ENCODE assay signal across 17 cellular contexts in genomic region chr6:8557019-8557748, GRCh38.
"Had no signal": no experiment of that assay in that cellular context is flagged by ENCODE, and none has a peak within 500 bp of the region (broad histone marks: within the 10 kb centered on the region; RNA-seq: fewer than 3 reads in every experiment).

No MANE protein-coding gene starts in this region.

- H3K27me3 ChIP-seq: cardiac muscle cell, right atrium auricular region, tibial artery had no signal

- H3K4me3 Mint-ChIP-seq: activated naive CD8-positive, alpha-beta T cell treated with anti-CD3 and anti-CD28 coated beads for 36 hours; immature natural killer cell; natural killer cell treated with Interleukin-12 subunit alpha and Interleukin-12 subunit beta and Interleukin-15 and Interleukin-18, amount 100 ng/mL, for 72 hours; stimulated activated naive CD8-positive, alpha-beta T cell treated with anti-CD3 and anti-CD28 coated beads, Interleukin-15, Interleukin-2, amounts not matched to agents 100 ng/mL and 50 ng/mL, for 24 hours; T-cell; T-helper 2 cell treated with Interferon-gamma antibody and Interleukin-4, amounts not matched to agents 5 μg/mL and 100 μg/mL, for 36 hours had no signal

- H3K4me1 Mint-ChIP-seq: activated naive CD8-positive, alpha-beta T cell treated with anti-CD3 and anti-CD28 coated beads for 36 hours; immature natural killer cell; T-cell had no signal

- H3K4me3 ChIP-seq: cardiac muscle cell, left ventricle myocardium inferior, psoas muscle, right atrium auricular region, tibial artery had no signal

- H3K9me3 ChIP-seq: left ventricle myocardium inferior, psoas muscle, right atrium auricular region, tibial artery had no signal

- ATAC-seq: natural killer cell treated with Interleukin-12 subunit alpha and Interleukin-12 subunit beta and Interleukin-15 and Interleukin-18, amount 100 ng/mL, for 72 hours; T-cell had no signal

- H3K4me1 ChIP-seq: left ventricle myocardium inferior, right atrium auricular region, tibial artery had no signal

- H3K36me3 Mint-ChIP-seq: activated naive CD8-positive, alpha-beta T cell treated with anti-CD3 and anti-CD28 coated beads for 36 hours; immature natural killer cell; natural killer cell treated with Interleukin-12 subunit alpha and Interleukin-12 subunit beta and Interleukin-15 and Interleukin-18, amount 100 ng/mL, for 72 hours; T-cell had no signal

- DNase-seq: activated CD4-positive, alpha-beta T cell treated with anti-CD3 and anti-CD28 coated beads, Interleukin-2, amount 50 U/mL, for 4 hours; activated naive CD4-positive, alpha-beta T cell treated with Interleukin-2 at 50 U/mL for 16 hours; activated naive CD8-positive, alpha-beta T cell treated with anti-CD3 and anti-CD28 coated beads for 36 hours; activated T-cell treated with anti-CD3 and anti-CD28 coated beads, Interleukin-2, amount 50 U/mL, for 48 hours; erythroblast; immature natural killer cell; left ventricle myocardium inferior; psoas muscle; stimulated activated CD4-positive, alpha-beta T cell treated with anti-CD3 and anti-CD28 coated beads, Interleukin-12 subunit alpha, Interleukin-12 subunit beta, amount 100 ng/mL, for 4 hours; stimulated activated CD4-positive, alpha-beta T cell treated with anti-CD3 and anti-CD28 coated beads, Interleukin-4, amount 100 ng/mL, for 4 hours; T-cell; tibial artery had no signal

- H3K9me3 Mint-ChIP-seq: activated naive CD8-positive, alpha-beta T cell treated with anti-CD3 and anti-CD28 coated beads for 36 hours; stimulated activated naive CD8-positive, alpha-beta T cell treated with anti-CD3 and anti-CD28 coated beads, Interleukin-15, Interleukin-2, amounts not matched to agents 100 ng/mL and 50 ng/mL, for 24 hours; T-helper 2 cell treated with Interferon-gamma antibody and Interleukin-4, amounts not matched to agents 5 μg/mL and 100 μg/mL, for 36 hours had no signal

- H3K36me3 ChIP-seq: cardiac muscle cell, left ventricle myocardium inferior, right atrium auricular region, tibial artery had no signal

- H3K27me3 Mint-ChIP-seq: activated naive CD8-positive, alpha-beta T cell treated with anti-CD3 and anti-CD28 coated beads for 36 hours; natural killer cell treated with Interleukin-12 subunit alpha and Interleukin-12 subunit beta and Interleukin-15 and Interleukin-18, amount 100 ng/mL, for 72 hours; stimulated activated naive CD8-positive, alpha-beta T cell treated with anti-CD3 and anti-CD28 coated beads, Interleukin-15, Interleukin-2, amounts not matched to agents 100 ng/mL and 50 ng/mL, for 24 hours; T-cell had no signal

- H3K27ac Mint-ChIP-seq: activated naive CD8-positive, alpha-beta T cell treated with anti-CD3 and anti-CD28 coated beads for 36 hours; immature natural killer cell; natural killer cell treated with Interleukin-12 subunit alpha and Interleukin-12 subunit beta and Interleukin-15 and Interleukin-18, amount 100 ng/mL, for 72 hours; stimulated activated naive CD8-positive, alpha-beta T cell treated with anti-CD3 and anti-CD28 coated beads, Interleukin-15, Interleukin-2, amounts not matched to agents 100 ng/mL and 50 ng/mL, for 24 hours; T-cell; T-helper 2 cell treated with Interferon-gamma antibody and Interleukin-4, amounts not matched to agents 5 μg/mL and 100 μg/mL, for 36 hours had no signal

- H3K27ac ChIP-seq: cardiac muscle cell, left ventricle myocardium inferior, psoas muscle, right atrium auricular region, tibial artery had no signal
